Comparison of ENCODE assay signal across 1 cellular context in genomic region chr11:64263021-64263946, GRCh38.
TF ChIP-seq lines count a peak whose summit lies in the region.

No MANE protein-coding gene starts in this region.

TF ChIP-seq in GM23338, 12 proteins besides CTCF, POLR2A, EP300 and RAD21 (continued from another document):
- no peak for TF ChIP-seq ZNF462 (CRISPR knock-in tag; IDR thresholded peaks at IDR 0.05)
- TF ChIP-seq EZH2 (IDR thresholded peaks at IDR 0.05; ENCODE audit: low read depth, unreplicated experiment): no peak
- TF ChIP-seq ETS1 (IDR thresholded peaks at IDR 0.05): no peak
- no peak for TF ChIP-seq ZNF331 (CRISPR knock-in tag; IDR thresholded peaks at IDR 0.05; ENCODE audit: low read depth)
- no peak for TF ChIP-seq NANOG (IDR thresholded peaks at IDR 0.05; ENCODE audit: borderline replicate concordance)
- no peak for TF ChIP-seq JUNB (IDR thresholded peaks at IDR 0.05; ENCODE audit: unreplicated experiment)
- TF ChIP-seq EZH2phosphoT487 (IDR thresholded peaks at IDR 0.05; ENCODE audit: unreplicated experiment): no peak
- no peak for TF ChIP-seq STAT1 (IDR thresholded peaks at IDR 0.05; ENCODE audit: unreplicated experiment)
- TF ChIP-seq REST (IDR thresholded peaks at IDR 0.05; ENCODE audit: unreplicated experiment): no peak
- no peak for TF ChIP-seq ZNF114 (CRISPR knock-in tag; IDR thresholded peaks at IDR 0.05)
